Comparison of ENCODE assay signal across 1 cellular context in genomic region chr3:15645740-15646490, GRCh38.
TF ChIP-seq lines count a peak whose summit lies in the region.

No MANE protein-coding gene starts in this region.

TF ChIP-seq in HepG2, 621 proteins besides CTCF, POLR2A, EP300 and RAD21 (continued from another document):
- TF ChIP-seq, protein P1, sequence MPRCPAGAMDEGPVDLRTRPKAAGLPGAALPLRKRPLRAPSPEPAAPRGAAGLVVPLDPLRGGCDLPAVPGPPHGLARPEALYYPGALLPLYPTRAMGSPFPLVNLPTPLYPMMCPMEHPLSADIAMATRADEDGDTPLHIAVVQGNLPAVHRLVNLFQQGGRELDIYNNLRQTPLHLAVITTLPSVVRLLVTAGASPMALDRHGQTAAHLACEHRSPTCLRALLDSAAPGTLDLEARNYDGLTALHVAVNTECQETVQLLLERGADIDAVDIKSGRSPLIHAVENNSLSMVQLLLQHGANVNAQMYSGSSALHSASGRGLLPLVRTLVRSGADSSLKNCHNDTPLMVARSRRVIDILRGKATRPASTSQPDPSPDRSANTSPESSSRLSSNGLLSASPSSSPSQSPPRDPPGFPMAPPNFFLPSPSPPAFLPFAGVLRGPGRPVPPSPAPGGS (CRISPR knock-in tag; IDR thresholded peaks at IDR 0.05) = no peak
- TF ChIP-seq ZNF33A (CRISPR knock-in tag; IDR thresholded peaks at IDR 0.05; ENCODE audit: borderline replicate concordance) (no peak), PRDM4 (CRISPR knock-in tag; IDR thresholded peaks at IDR 0.05; ENCODE audit: borderline replicate concordance) (no peak), ZNF207 (IDR thresholded peaks at IDR 0.05; ENCODE audit: borderline replicate concordance) (no peak), HES4 (CRISPR knock-in tag; IDR thresholded peaks at IDR 0.05; ENCODE audit: borderline replicate concordance) (no peak), ZNF44 (CRISPR knock-in tag; IDR thresholded peaks at IDR 0.05) (no peak), NFE2 (CRISPR knock-in tag; IDR thresholded peaks at IDR 0.05) (no peak), ZBTB2 (CRISPR knock-in tag; IDR thresholded peaks at IDR 0.05; ENCODE audit: low read depth) (no peak), PHF21A (CRISPR knock-in tag; IDR thresholded peaks at IDR 0.05) (no peak), MAFG (CRISPR knock-in tag; IDR thresholded peaks at IDR 0.05) (no peak), ARID2 (CRISPR knock-in tag; IDR thresholded peaks at IDR 0.05; ENCODE audit: borderline replicate concordance) (no peak), ZFP36 (IDR thresholded peaks at IDR 0.05; ENCODE audit: borderline replicate concordance, low read depth, low read length, partially characterized antibody) (no peak), HOXA5 (CRISPR knock-in tag; IDR thresholded peaks at IDR 0.05) (no peak), CENPT (CRISPR knock-in tag; IDR thresholded peaks at IDR 0.05; ENCODE audit: low read depth) (no peak)
- TF ChIP-seq, protein P2, sequence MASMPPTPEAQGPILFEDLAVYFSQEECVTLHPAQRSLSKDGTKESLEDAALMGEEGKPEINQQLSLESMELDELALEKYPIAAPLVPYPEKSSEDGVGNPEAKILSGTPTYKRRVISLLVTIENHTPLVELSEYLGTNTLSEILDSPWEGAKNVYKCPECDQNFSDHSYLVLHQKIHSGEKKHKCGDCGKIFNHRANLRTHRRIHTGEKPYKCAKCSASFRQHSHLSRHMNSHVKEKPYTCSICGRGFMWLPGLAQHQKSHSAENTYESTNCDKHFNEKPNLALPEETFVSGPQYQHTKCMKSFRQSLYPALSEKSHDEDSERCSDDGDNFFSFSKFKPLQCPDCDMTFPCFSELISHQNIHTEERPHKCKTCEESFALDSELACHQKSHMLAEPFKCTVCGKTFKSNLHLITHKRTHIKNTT (CRISPR knock-in tag; IDR thresholded peaks at IDR 0.05) = no peak
